Comparison of ENCODE assay signal across 8 cellular contexts in the genomic region with DNA sequence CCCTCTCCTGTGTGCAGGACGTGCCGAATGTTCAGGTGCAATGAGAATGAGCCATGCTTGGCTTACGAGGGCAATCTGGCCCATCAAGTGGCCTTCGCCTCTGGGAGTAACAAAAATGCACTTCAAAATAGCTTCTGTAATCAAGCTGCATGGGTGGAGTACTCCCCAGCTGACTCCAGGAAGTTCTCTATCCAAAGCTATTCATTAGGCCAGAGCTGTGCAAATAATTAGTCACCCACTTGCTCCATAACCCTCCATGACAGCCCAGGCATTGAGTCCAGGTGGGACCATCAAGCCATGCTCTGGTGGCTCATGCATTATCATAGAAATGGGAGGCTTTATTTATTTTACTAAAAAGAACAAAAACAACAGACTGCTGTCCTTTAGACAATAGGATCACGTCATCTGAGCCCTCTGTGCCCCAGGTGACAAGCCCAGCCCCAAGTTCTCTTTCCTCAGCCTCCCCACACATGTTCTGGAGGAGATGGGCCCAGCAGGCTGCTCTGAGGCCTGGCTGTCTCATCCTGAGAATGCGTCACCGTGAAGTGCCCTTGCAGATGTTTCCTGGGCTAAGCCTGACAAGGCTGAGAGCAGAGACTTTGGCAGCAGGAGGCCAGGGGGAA.
DNase-seq lines count a peak whose midpoint lies in the region; ATAC-seq lines count a peak whose summit lies in the region.

No MANE protein-coding gene starts in this region.

- no peaks in the 10 kb centered on the region for H3K9me3 ChIP-seq in CD4-positive, CD25-positive, alpha-beta regulatory T cell (ENCODE audit: control insufficient read depth in 2 of 2, low read length in 2 of 2)

- peaks cover 62% of the 10 kb centered on the region for H3K4me1 ChIP-seq in CD4-positive, CD25-positive, alpha-beta regulatory T cell (ENCODE audit: control insufficient read depth, insufficient read depth, low read length, poor library complexity, severe bottlenecking)

- no peaks in the 10 kb centered on the region for H3K27me3 ChIP-seq in CD4-positive, CD25-positive, alpha-beta regulatory T cell (ENCODE audit: control insufficient read depth, insufficient read depth, low read length)

- H3K36me3 ChIP-seq in CD4-positive, CD25-positive, alpha-beta regulatory T cell (ENCODE audit: control insufficient read depth, insufficient read depth, low read length) = no peaks in the 10 kb centered on the region

- peak overlapping the region; percentile 98 to 100 (median 99) for H3K27ac Mint-ChIP-seq in CD4-positive, CD25-positive, alpha-beta regulatory T cell
- peak overlapping the region in 5 of 6 donors; percentile 18 to 93 (median 85) for H3K27ac Mint-ChIP-seq in naive B cell

- no peaks in the 10 kb centered on the region for H3K36me3 Mint-ChIP-seq in CD4-positive, CD25-positive, alpha-beta regulatory T cell
- H3K36me3 Mint-ChIP-seq in naive B cell = no peaks in the 10 kb centered on the region

- ATAC-seq in CD4-positive, CD25-positive, alpha-beta regulatory T cell (ENCODE audit: low read depth in 2 of 2) = peak; percentile 38 to 52
- ATAC-seq in GM19452 (IDR thresholded peaks at IDR 0.05; ENCODE audit: unreplicated experiment) (peak; percentile 95), HG03558 (IDR thresholded peaks at IDR 0.05; ENCODE audit: extremely low read depth, unreplicated experiment) (peak; percentile 95), naive B cell (ENCODE audit: low read depth in 2 of 2) (peak; percentile 82 to 86)

- H3K4me1 Mint-ChIP-seq in CD4-positive, CD25-positive, alpha-beta regulatory T cell = peaks cover 44 to 88% (median 52%) of the 10 kb centered on the region in 4 donors
- H3K4me1 Mint-ChIP-seq in naive B cell = peaks cover 30 to 32% (median 31%) of the 10 kb centered on the region in 3 donors

- peak overlapping the region; percentile 90 for H3K27ac ChIP-seq in CD4-positive, CD25-positive, alpha-beta regulatory T cell (ENCODE audit: insufficient read depth, low read length, poor library complexity, severe bottlenecking)

- peak in 2 of 3 donors; percentile 33 to 69 for DNase-seq in CD4-positive, CD25-positive, alpha-beta regulatory T cell
- DNase-seq in SW480 (ENCODE audit: low spot score) = peak; percentile 70
- peak; percentile 80 for DNase-seq in central memory CD4-positive, alpha-beta T cell
- peak; percentile 74 for DNase-seq in naive B cell
- no peak for DNase-seq in HuH-7 (ENCODE audit: low spot score)
- DNase-seq in NOMO-1 (lab: John Stamatoyannopoulos, UW; ENCODE audit: unreplicated experiment in 2 of 2) = no peak

- peak overlapping the region; percentile 77 to 88 (median 84) for H3K4me3 Mint-ChIP-seq in CD4-positive, CD25-positive, alpha-beta regulatory T cell
- peak overlapping the region in 4 of 8 donors; percentile 17 to 71 (median 41) for H3K4me3 Mint-ChIP-seq in naive B cell

- H3K27me3 Mint-ChIP-seq in CD4-positive, CD25-positive, alpha-beta regulatory T cell = no peaks in the 10 kb centered on the region
- no peaks in the 10 kb centered on the region for H3K27me3 Mint-ChIP-seq in naive B cell

- H3K9me3 Mint-ChIP-seq in CD4-positive, CD25-positive, alpha-beta regulatory T cell = peaks cover 0 to 3% (median 0%) of the 10 kb centered on the region in 7 donors
- no peaks in the 10 kb centered on the region for H3K9me3 Mint-ChIP-seq in naive B cell

- H3K4me3 ChIP-seq in CD4-positive, CD25-positive, alpha-beta regulatory T cell (ENCODE audit: low read depth, low read length) = peak overlapping the region; percentile 63

Comparison
In these comparisons a context has a peak if more than half of its experiments do, and no peak if none do; other contexts are left out.
1. ATAC-seq: peak in every context shown above with its lines; median percentile 95 in GM19452; 95 in HG03558; 84 in naive B cell; 45 in CD4-positive, CD25-positive, alpha-beta regulatory T cell.
2. DNase-seq: peak in CD4-positive, CD25-positive, alpha-beta regulatory T cell (2 of 3), SW480 (single experiment), central memory CD4-positive, alpha-beta T cell (single experiment) and naive B cell (single experiment); none in HuH-7 (single experiment) and NOMO-1 (0 of 2).